Comparison of ENCODE assay signal across 8 cellular contexts in the genomic region with DNA sequence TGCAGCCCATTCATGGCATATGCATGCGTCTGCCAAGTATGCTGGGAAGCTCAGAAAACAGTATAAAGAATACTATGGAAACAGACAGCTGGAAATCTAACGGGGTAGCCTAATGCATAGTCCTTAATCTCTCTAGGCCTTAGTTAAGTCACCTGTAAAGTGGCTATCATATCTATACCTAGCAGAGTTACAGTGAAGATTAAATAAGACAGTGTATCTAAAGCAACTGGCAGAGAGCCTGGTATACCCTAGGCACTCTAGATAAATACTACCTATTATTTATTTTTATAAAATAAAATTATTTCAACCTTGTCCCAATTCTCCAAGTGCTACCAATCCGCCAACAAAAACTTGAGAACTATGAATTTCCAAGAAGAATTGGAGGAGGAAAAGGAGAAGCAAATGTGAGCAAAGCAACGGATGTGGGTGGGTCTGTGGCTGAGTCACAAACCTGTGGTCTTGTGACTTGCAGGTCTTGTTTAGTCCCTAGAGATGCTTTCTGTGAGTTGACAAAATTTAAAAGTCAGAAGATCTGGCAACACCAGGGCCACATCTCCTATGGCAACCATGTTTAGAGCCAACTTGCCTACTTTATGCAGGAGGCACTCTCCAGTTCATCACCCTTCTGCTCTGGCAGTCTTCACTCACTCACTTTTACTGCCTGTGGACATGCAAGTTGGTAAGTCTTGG.
DNase-seq lines count a peak whose midpoint lies in the region; ATAC-seq and TF ChIP-seq lines count a peak whose summit lies in the region.

No MANE protein-coding gene starts in this region.

- ATAC-seq in HG02852 (IDR thresholded peaks at IDR 0.05; ENCODE audit: unreplicated experiment) = peak; percentile 88
- peak; percentile 94 for ATAC-seq in PC-3
- ATAC-seq in naive B cell (ENCODE audit: low read depth in 2 of 2) = peak; percentile 80 to 82

- H3K9me3 ChIP-seq in left ventricle myocardium inferior (replicated peaks) (no peaks in the 10 kb centered on the region), PC-3 (ENCODE audit: low read length) (no peaks in the 10 kb centered on the region), ovary (no peaks in the 10 kb centered on the region)

- CTCF ChIA-PET in PC-3 (lab: Charles Lee) = no interaction called here

- no TSS peak for BruUV-seq in PC-3 (replicated peaks; lab: Mats Ljungman, UMichigan)

- H3K27ac ChIP-seq in left ventricle myocardium inferior (replicated peaks) (peak overlapping the region; percentile 32), PC-3 (ENCODE audit: low read length) (peak overlapping the region; percentile 53), ovary (no peak overlapping the region)

- H3K9me3 Mint-ChIP-seq in naive B cell (no peaks in the 10 kb centered on the region), osteocyte (ENCODE audit: unreplicated experiment) (no peaks in the 10 kb centered on the region)

- H3K27me3 ChIP-seq in left ventricle myocardium inferior (ENCODE audit: low read depth) (no peaks in the 10 kb centered on the region), PC-3 (ENCODE audit: low read length) (no peaks in the 10 kb centered on the region), ovary (no peaks in the 10 kb centered on the region)

- H3K4me1 Mint-ChIP-seq in naive B cell = peaks cover 7 to 16% (median 8%) of the 10 kb centered on the region in 3 donors
- H3K4me1 Mint-ChIP-seq in osteocyte (ENCODE audit: unreplicated experiment) = no peaks in the 10 kb centered on the region

- TF ChIP-seq CTCF in left ventricle myocardium inferior (IDR thresholded peaks at IDR 0.05; ENCODE audit: borderline replicate concordance) (no peak), PC-3 (conservative IDR thresholded peaks at IDR 0.05; ENCODE audit: low read depth, low read length) (no peak), osteocyte (IDR thresholded peaks at IDR 0.05) (no peak), ovary (IDR thresholded peaks at IDR 0.05) (no peak)

- peaks cover 12% of the 10 kb centered on the region for H3K4me1 ChIP-seq in left ventricle myocardium inferior
- H3K4me1 ChIP-seq in PC-3 (ENCODE audit: insufficient read depth, low read length) = peaks cover 13% of the 10 kb centered on the region
- no peaks in the 10 kb centered on the region for H3K4me1 ChIP-seq in ovary (ENCODE audit: insufficient read depth)

- H4K20me1 ChIP-seq in PC-3 (ENCODE audit: low read length) = no peaks in the 10 kb centered on the region

- no peaks in the 10 kb centered on the region for H3K79me2 ChIP-seq in PC-3 (ENCODE audit: low read length)

- intact Hi-C loops in left ventricle myocardium inferior (cut with micrococcal nuclease) = no loop called here
- intact Hi-C loops in cardiac septum (cut with DNase I) = no loop called here
- intact Hi-C loops in PC-3 (cut with micrococcal nuclease) = no loop called here
- intact Hi-C loops in ovary (cut with DNase I) = no loop called here

- H3F3A ChIP-seq in PC-3 (ENCODE audit: low read length, unreplicated experiment) = no peaks in the 10 kb centered on the region

- no peak for TF ChIP-seq POLR2A in ovary (IDR thresholded peaks at IDR 0.05)

- POLR2A ChIA-PET in PC-3 (lab: Charles Lee; ENCODE audit: unreplicated experiment) = no interaction called here

- H2AFZ ChIP-seq in PC-3 (ENCODE audit: low read length) = no peak overlapping the region

- no peak overlapping the region for H3K4me3 ChIP-seq in left ventricle myocardium inferior
- no peak overlapping the region for H3K4me3 ChIP-seq in PC-3 (ENCODE audit: low read length)
- no peak overlapping the region for H3K4me3 ChIP-seq in ovary

- no peaks in the 10 kb centered on the region for H3K36me3 Mint-ChIP-seq in naive B cell
- no peaks in the 10 kb centered on the region for H3K36me3 Mint-ChIP-seq in osteocyte (ENCODE audit: unreplicated experiment)

- peak overlapping the region; percentile 53 for H3K4me2 ChIP-seq in PC-3 (ENCODE audit: low read length)

- no peak for TF ChIP-seq EP300 in ovary (IDR thresholded peaks at IDR 0.05)

- peak overlapping the region in 2 of 6 donors; percentile 26 to 33 for H3K27ac Mint-ChIP-seq in naive B cell
- no peak overlapping the region for H3K27ac Mint-ChIP-seq in osteocyte (ENCODE audit: unreplicated experiment)

- H3K9me2 ChIP-seq in PC-3 (replicated peaks; ENCODE audit: low read length) = no peaks in the 10 kb centered on the region

- H3K36me3 ChIP-seq in left ventricle myocardium inferior (no peaks in the 10 kb centered on the region), PC-3 (ENCODE audit: low read depth, low read length) (no peaks in the 10 kb centered on the region), ovary (no peaks in the 10 kb centered on the region)

- no peak overlapping the region for H3K9ac ChIP-seq in PC-3 (ENCODE audit: low read length)

- H3K4me3 Mint-ChIP-seq in naive B cell (no peak overlapping the region), osteocyte (ENCODE audit: unreplicated experiment) (no peak overlapping the region)

- no peak for DNase-seq in left ventricle myocardium inferior
- DNase-seq in cardiac septum (ENCODE audit: low spot score) = no peak
- peak; percentile 68 for DNase-seq in PC-3
- peak; percentile 9 for DNase-seq in naive B cell
- no peak for DNase-seq in osteocyte (ENCODE audit: extremely low spot score, unreplicated experiment)
- DNase-seq in ovary = no peak
- no peak for DNase-seq in NCI-H510A treated with DMSO at 0.1 percent for 48 hours (lab: John Stamatoyannopoulos, UW)

- H3K27me3 Mint-ChIP-seq in naive B cell = no peaks in the 10 kb centered on the region
- peaks cover 5% of the 10 kb centered on the region for H3K27me3 Mint-ChIP-seq in osteocyte (ENCODE audit: unreplicated experiment)

- WGBS in ovary, 3 donors = 88 to 92% (median 91%) methylated on average over 4 of the region's 4 CpGs

Comparison
In these comparisons a context has a peak if more than half of its experiments do, and no peak if none do; other contexts are left out.
1. DNase-seq: peak in PC-3 (single experiment) and naive B cell (single experiment); none in left ventricle myocardium inferior (single experiment), cardiac septum (single experiment), osteocyte (single experiment), ovary (0 of 5) and NCI-H510A treated with DMSO at 0.1 percent for 48 hours (single experiment).
2. H3K27ac ChIP-seq: peak in left ventricle myocardium inferior (single experiment) and PC-3 (single experiment); none in ovary (0 of 2).
3. Peak in every context shown above with its lines, with median percentiles within 50 percentile points of each other: ATAC-seq.